ENCODE assay signal across 2 cellular contexts in the genomic region with DNA sequence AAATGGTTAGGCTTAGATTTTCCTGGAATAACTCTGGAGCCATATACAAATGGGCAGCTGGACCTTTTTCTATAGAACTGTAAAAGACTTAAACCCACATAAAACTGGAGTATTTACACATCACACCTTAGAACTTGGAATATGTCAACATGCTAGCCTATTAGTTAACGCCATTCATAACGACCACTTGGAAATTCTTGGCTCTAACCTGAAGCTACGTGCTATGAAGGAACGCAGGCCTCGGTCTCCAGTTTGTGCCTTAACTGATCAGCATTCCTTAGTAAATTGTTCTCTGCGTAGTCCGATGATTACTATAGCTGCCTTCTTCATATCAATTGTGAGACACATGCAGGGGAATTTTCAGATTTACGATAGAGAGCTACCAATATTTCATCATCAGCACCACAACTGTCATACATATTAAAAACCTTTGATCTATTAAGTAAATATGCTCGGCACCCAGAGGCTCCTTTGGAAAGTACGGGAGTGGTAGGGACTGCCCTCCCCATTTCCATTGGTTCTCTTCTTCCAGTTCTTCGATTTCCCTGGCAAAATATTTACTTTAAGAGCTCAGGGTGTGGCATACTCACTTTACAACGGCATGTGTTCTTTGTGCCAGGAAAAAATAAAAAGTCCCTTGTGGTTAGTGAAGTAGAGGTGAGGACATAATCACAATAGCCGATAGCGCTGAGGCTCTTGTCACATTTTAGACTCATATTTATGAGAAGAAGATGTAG.
TF ChIP-seq lines count a peak whose summit lies in the region.

No MANE protein-coding gene starts in this region.

TF ChIP-seq in GM12878, 131 proteins besides CTCF, POLR2A, EP300 and RAD21:
- TF ChIP-seq RUNX3 (IDR thresholded peaks at IDR 0.05; ENCODE audit: low read length) (peak; percentile 30; the same call in 1 of the 2 replicates), ZNF274 (IDR thresholded peaks at IDR 0.05; ENCODE audit: insufficient read depth, insufficient read length) (no peak)

TF ChIP-seq in HepG2, 621 proteins besides CTCF, POLR2A, EP300 and RAD21:
- TF ChIP-seq EHMT2 (IDR thresholded peaks at IDR 0.05; ENCODE audit: borderline replicate concordance, low read depth, low read length) = 0 out of 2 replicates have a peak, but pooled peaks have one; percentile 29
- no peak for TF ChIP-seq ZNF205 (CRISPR knock-in tag; IDR thresholded peaks at IDR 0.05)
- TF ChIP-seq SOX13 (IDR thresholded peaks at IDR 0.05) = no peak
- peak in 1 of 2 experiments; percentile 39; a peak in 1 of 4 replicates for TF ChIP-seq SOX13 (CRISPR knock-in tag; conservative IDR thresholded peaks at IDR 0.05 in 1 of 2, IDR thresholded peaks at IDR 0.05 in 1 of 2)
- TF ChIP-seq CEBPB (IDR thresholded peaks at IDR 0.05; ENCODE audit: borderline replicate concordance, low read depth, low read length) = 0 out of 2 replicates have a peak, but pooled peaks have one; percentile 43
- TF ChIP-seq RBAK (CRISPR knock-in tag; IDR thresholded peaks at IDR 0.05) = no peak
- TF ChIP-seq FOXA3 (CRISPR knock-in tag; IDR thresholded peaks at IDR 0.05) = peak; percentile 37; the same call in 1 of the 2 replicates
- TF ChIP-seq BCL6 (CRISPR knock-in tag; IDR thresholded peaks at IDR 0.05) = peak; percentile 58
- TF ChIP-seq, protein P1, sequence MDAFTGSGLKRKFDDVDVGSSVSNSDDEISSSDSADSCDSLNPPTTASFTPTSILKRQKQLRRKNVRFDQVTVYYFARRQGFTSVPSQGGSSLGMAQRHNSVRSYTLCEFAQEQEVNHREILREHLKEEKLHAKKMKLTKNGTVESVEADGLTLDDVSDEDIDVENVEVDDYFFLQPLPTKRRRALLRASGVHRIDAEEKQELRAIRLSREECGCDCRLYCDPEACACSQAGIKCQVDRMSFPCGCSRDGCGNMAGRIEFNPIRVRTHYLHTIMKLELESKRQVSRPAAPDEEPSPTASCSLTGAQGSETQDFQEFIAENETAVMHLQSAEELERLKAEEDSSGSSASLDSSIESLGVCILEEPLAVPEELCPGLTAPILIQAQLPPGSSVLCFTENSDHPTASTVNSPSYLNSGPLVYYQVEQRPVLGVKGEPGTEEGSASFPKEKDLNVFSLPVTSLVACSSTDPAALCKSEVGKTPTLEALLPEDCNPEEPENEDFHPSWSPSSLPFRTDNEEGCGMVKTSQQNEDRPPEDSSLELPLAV (CRISPR knock-in tag; conservative IDR thresholded peaks at IDR 0.05; ENCODE audit: low read depth) = no peak
- 0 out of 2 replicates have a peak, but pooled peaks have one; percentile 19 for TF ChIP-seq SIX4 (CRISPR knock-in tag; IDR thresholded peaks at IDR 0.05)
- TF ChIP-seq ARID5B (CRISPR knock-in tag; IDR thresholded peaks at IDR 0.05) = peak; percentile 14; the same call in 1 of the 2 replicates
